In the genomic region with DNA sequence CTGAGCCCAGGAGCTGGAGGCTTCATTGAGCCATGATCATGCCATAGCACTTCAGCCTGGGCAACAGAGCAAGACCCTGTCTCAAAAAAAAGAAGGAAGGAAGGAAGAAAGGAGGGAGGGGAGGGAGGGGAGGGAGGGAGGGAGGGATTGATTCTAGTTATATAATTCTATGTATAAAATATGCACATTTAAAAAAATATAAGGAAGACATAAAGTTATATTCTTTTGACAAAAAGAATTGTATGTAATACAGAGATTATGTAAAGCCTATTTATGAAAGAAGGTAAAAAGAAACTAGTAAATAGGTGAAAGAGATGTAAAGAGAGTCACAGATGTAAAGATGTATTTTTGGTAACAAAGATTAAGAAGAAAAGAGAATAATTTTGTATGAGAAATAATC, we compare ENCODE assay signal across 16 cellular contexts. TPM values are rescaled to one million over a fixed set of nuclear protein-coding genes. Genes with fewer than 3 reads are reported as not detected.
DNase-seq lines count a peak whose midpoint lies in the region; ATAC-seq and TF ChIP-seq lines count a peak whose summit lies in the region.
"Had no signal": no experiment of that assay in that cellular context is flagged by ENCODE, and none has a peak within 500 bp of the region (broad histone marks: within the 10 kb centered on the region; RNA-seq: fewer than 3 reads in every experiment).

No MANE protein-coding gene starts in this region.

- H3K9me3 Mint-ChIP-seq in T-helper 1 cell treated with Interleukin-12 subunit alpha and Interleukin-12 subunit beta and Interleukin-4 antibody, amounts not matched to agents 30 μg/mL and 1 μg/mL, for 36 hours = peaks cover 5% of the 10 kb centered on the region
- H3K9me3 Mint-ChIP-seq in activated naive CD8-positive, alpha-beta T cell treated with anti-CD3 and anti-CD28 coated beads for 36 hours = peaks cover 2% of the 10 kb centered on the region
- peaks cover 1% of the 10 kb centered on the region for H3K9me3 Mint-ChIP-seq in memory B cell

- H3K36me3 ChIP-seq in left ventricle myocardium inferior = no peaks in the 10 kb centered on the region
- H3K36me3 ChIP-seq: BLaER1 had no signal

- no peaks in the 10 kb centered on the region for H3K27me3 Mint-ChIP-seq in T-helper 1 cell treated with Interleukin-12 subunit alpha and Interleukin-12 subunit beta and Interleukin-4 antibody, amounts not matched to agents 30 μg/mL and 1 μg/mL, for 36 hours (ENCODE audit: low read depth)
- H3K27me3 Mint-ChIP-seq in activated naive CD8-positive, alpha-beta T cell treated with anti-CD3 and anti-CD28 coated beads for 36 hours = no peaks in the 10 kb centered on the region
- no peaks in the 10 kb centered on the region for H3K27me3 Mint-ChIP-seq in memory B cell

- peak overlapping the region; percentile 85 for H3K27ac ChIP-seq in left ventricle myocardium inferior (replicated peaks)
- H3K27ac ChIP-seq: 22Rv1, BLaER1 had no signal

- ATAC-seq in left cardiac atrium (no peak), memory B cell (ENCODE audit: low read depth) (no peak), GM19397 (IDR thresholded peaks at IDR 0.05; ENCODE audit: unreplicated experiment) (no peak)

- peaks cover 42% of the 10 kb centered on the region for H3K4me1 ChIP-seq in left ventricle myocardium inferior

- H3K27ac Mint-ChIP-seq in T-helper 1 cell treated with Interleukin-12 subunit alpha and Interleukin-12 subunit beta and Interleukin-4 antibody, amounts not matched to agents 30 μg/mL and 1 μg/mL, for 36 hours = peak overlapping the region; percentile 58
- H3K27ac Mint-ChIP-seq in activated naive CD8-positive, alpha-beta T cell treated with anti-CD3 and anti-CD28 coated beads for 36 hours = peak overlapping the region; percentile 57
- H3K27ac Mint-ChIP-seq in memory B cell = peak overlapping the region; percentile 48

- DNase-seq in T-helper 1 cell (no peak), left ventricle myocardium inferior (no peak), left cardiac atrium (no peak), memory B cell (ENCODE audit: low spot score in 2 of 2) (no peak)
- DNase-seq in activated naive CD8-positive, alpha-beta T cell treated with anti-CD3 and anti-CD28 coated beads for 36 hours = no peak
- no peak for DNase-seq in stimulated activated CD4-positive, alpha-beta T cell treated with anti-CD3 and anti-CD28 coated beads, Interleukin-4, amount 100 ng/mL, for 4 hours
- DNase-seq: DMS153, H7, Kasumi-1, NCI-H1930, NCI-H2171 treated with DMSO at 0.1 percent for 48 hours, NCI-H774 had no signal

- intact Hi-C loops in left ventricle myocardium inferior (cut with micrococcal nuclease) = no loop called here
- intact Hi-C loops in left cardiac atrium (cut with DNase I) = no loop called here

- TF ChIP-seq CTCF in left ventricle myocardium inferior (IDR thresholded peaks at IDR 0.05; ENCODE audit: borderline replicate concordance) = no peak

- no peaks in the 10 kb centered on the region for H3K27me3 ChIP-seq in left ventricle myocardium inferior (ENCODE audit: low read depth)
- H3K27me3 ChIP-seq: BLaER1 had no signal

- no peaks in the 10 kb centered on the region for H3K9me3 ChIP-seq in left ventricle myocardium inferior (replicated peaks)

- peaks cover 8% of the 10 kb centered on the region for H3K36me3 Mint-ChIP-seq in T-helper 1 cell treated with Interleukin-12 subunit alpha and Interleukin-12 subunit beta and Interleukin-4 antibody, amounts not matched to agents 30 μg/mL and 1 μg/mL, for 36 hours (ENCODE audit: low read depth)
- peaks cover 5% of the 10 kb centered on the region for H3K36me3 Mint-ChIP-seq in activated naive CD8-positive, alpha-beta T cell treated with anti-CD3 and anti-CD28 coated beads for 36 hours
- H3K36me3 Mint-ChIP-seq in memory B cell = no peaks in the 10 kb centered on the region

- H3K4me1 Mint-ChIP-seq in T-helper 1 cell treated with Interleukin-12 subunit alpha and Interleukin-12 subunit beta and Interleukin-4 antibody, amounts not matched to agents 30 μg/mL and 1 μg/mL, for 36 hours (ENCODE audit: low read depth) = peaks cover 52% of the 10 kb centered on the region
- peaks cover 54% of the 10 kb centered on the region for H3K4me1 Mint-ChIP-seq in activated naive CD8-positive, alpha-beta T cell treated with anti-CD3 and anti-CD28 coated beads for 36 hours
- H3K4me1 Mint-ChIP-seq in memory B cell = peaks cover 45% of the 10 kb centered on the region

- no peak overlapping the region for H3K4me3 ChIP-seq in left ventricle myocardium inferior
- H3K4me3 ChIP-seq: BLaER1 had no signal

- H3K4me3 Mint-ChIP-seq in T-helper 1 cell treated with Interleukin-12 subunit alpha and Interleukin-12 subunit beta and Interleukin-4 antibody, amounts not matched to agents 30 μg/mL and 1 μg/mL, for 36 hours = peak overlapping the region; percentile 9
- no peak overlapping the region for H3K4me3 Mint-ChIP-seq in activated naive CD8-positive, alpha-beta T cell treated with anti-CD3 and anti-CD28 coated beads for 36 hours
- H3K4me3 Mint-ChIP-seq in memory B cell = no peak overlapping the region

RNA-seq across cellular contexts. Expression of a gene that starts 17.6 kb away (rescaled TPM):
- total RNA-seq in left ventricle myocardium inferior (400 TPM), left cardiac atrium (100 to 1,000 TPM; 751 to 893 TPM)
- total RNA-seq in activated naive CD8-positive, alpha-beta T cell treated with anti-CD3 and anti-CD28 coated beads for 36 hours = 1,000 to 10,000 TPM; 1,816 to 1,884 TPM

RNA-seq across cellular contexts. Expression of a gene that starts 42.1 kb away (rescaled TPM):
- 0.49 TPM for total RNA-seq in left ventricle myocardium inferior
- 1 to 10 TPM in 1 of 2 donors, under 1 TPM in 1; 0.91 to 1.3 TPM for total RNA-seq in left cardiac atrium
- total RNA-seq in activated naive CD8-positive, alpha-beta T cell treated with anti-CD3 and anti-CD28 coated beads for 36 hours = 10 to 100 TPM; 59.2 to 61.7 TPM

RNA-seq across cellular contexts. Expression of a gene that starts 48.0 kb away (rescaled TPM):
- total RNA-seq in left ventricle myocardium inferior (90.2 TPM), left cardiac atrium (10 to 100 TPM; 71.2 to 81.0 TPM)
- 100 to 1,000 TPM; 101 to 111 TPM for total RNA-seq in activated naive CD8-positive, alpha-beta T cell treated with anti-CD3 and anti-CD28 coated beads for 36 hours

Comparison
In these comparisons a context has a peak if more than half of its experiments do, and no peak if none do; other contexts are left out.
1. RNA of a gene that starts 42.1 kb away (total RNA-seq): 59.2 to 61.7 TPM in activated naive CD8-positive, alpha-beta T cell treated with anti-CD3 and anti-CD28 coated beads for 36 hours; 0.91 to 1.3 TPM in left cardiac atrium and 0.49 TPM in left ventricle myocardium inferior (single experiment); every median in the first group is over 10 times any median in the second.
2. Peak in every context shown above with its lines, with median percentiles within 50 percentile points of each other: H3K27ac Mint-ChIP-seq.